ENCODE assay signal across 1 cellular context in genomic region chr17:57911021-57911420, GRCh38.
TF ChIP-seq lines count a peak whose summit lies in the region.

No MANE protein-coding gene starts in this region.

TF ChIP-seq in H1, 55 proteins besides CTCF, POLR2A, EP300 and RAD21:
- TF ChIP-seq USF2 (IDR thresholded peaks at IDR 0.05; ENCODE audit: low read length) (no peak), FOSL1 (IDR thresholded peaks at IDR 0.05; ENCODE audit: insufficient read depth, low read depth, low read length) (no peak), ATF3 (IDR thresholded peaks at IDR 0.05; ENCODE audit: insufficient read depth, low read depth, low read length) (no peak), GABPA (IDR thresholded peaks at IDR 0.05; ENCODE audit: borderline replicate concordance, insufficient read depth, low read length) (no peak), ZNF274 (IDR thresholded peaks at IDR 0.05; ENCODE audit: borderline replicate concordance, extremely low read depth, low read length) (no peak), CHD7 (IDR thresholded peaks at IDR 0.05; ENCODE audit: insufficient replicate concordance, low read length) (no peak), EGR1 (IDR thresholded peaks at IDR 0.05; ENCODE audit: borderline replicate concordance, low read depth, low read length) (no peak), SIRT6 (IDR thresholded peaks at IDR 0.05; ENCODE audit: low read length) (no peak), POLR2AphosphoS5 (IDR thresholded peaks at IDR 0.05; ENCODE audit: low read depth, low read length) (no peak), ATF2 (IDR thresholded peaks at IDR 0.05; ENCODE audit: low read length) (no peak), BCL11A (IDR thresholded peaks at IDR 0.05; ENCODE audit: low read depth in 2 of 2, low read length in 2 of 2) (no peak), CHD1 (IDR thresholded peaks at IDR 0.05; ENCODE audit: low read depth, low read length) (no peak), CTBP2 (IDR thresholded peaks at IDR 0.05; ENCODE audit: borderline replicate concordance, insufficient read depth, insufficient read length, low read length) (no peak), RXRA (IDR thresholded peaks at IDR 0.05; ENCODE audit: insufficient read depth, low read depth, low read length) (no peak), NRF1 (IDR thresholded peaks at IDR 0.05; ENCODE audit: low read depth, low read length) (no peak), SP1 (IDR thresholded peaks at IDR 0.05; ENCODE audit: low read depth, low read length) (no peak), MAX (IDR thresholded peaks at IDR 0.05) (no peak), YY1 (IDR thresholded peaks at IDR 0.05; ENCODE audit: low read depth, low read length) (no peak), TAF7 (optimal IDR thresholded peaks at IDR 0.05; ENCODE audit: borderline replicate concordance, low read depth, low read length) (no peak), TBP (IDR thresholded peaks at IDR 0.05; ENCODE audit: low read depth, low read length) (no peak)
TF ChIP-seq in H1: peak in this region for 0.
